ENCODE assay signal across 20 cellular contexts in the genomic region with DNA sequence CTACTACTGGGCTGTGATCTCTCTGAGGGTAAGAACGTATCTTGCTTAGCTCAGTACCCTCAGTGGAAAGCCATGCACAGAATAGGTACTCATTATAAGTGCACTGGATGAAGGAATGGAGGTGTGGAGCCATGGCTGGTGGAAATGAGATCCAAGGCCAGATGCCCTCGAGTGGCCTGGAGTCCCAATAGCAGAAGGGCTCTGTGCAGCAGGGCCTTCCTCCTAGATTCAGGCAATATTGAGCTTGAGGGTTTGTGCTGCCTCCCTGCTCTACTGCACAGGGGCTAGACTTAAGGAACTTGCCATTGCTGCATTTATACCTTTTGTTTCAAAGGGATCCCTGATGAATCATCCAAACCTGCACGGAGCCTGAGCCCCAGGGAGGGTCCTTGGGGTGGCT. TPM values are rescaled to one million over a fixed set of nuclear protein-coding genes. Genes with fewer than 3 reads are reported as not detected.
"Had no signal": no experiment of that assay in that cellular context is flagged by ENCODE, and none has a peak within 500 bp of the region (broad histone marks: within the 10 kb centered on the region; RNA-seq: fewer than 3 reads in every experiment).

No MANE protein-coding gene starts in this region.

- H3K9me3 Mint-ChIP-seq: immature natural killer cell; memory B cell; naive thymus-derived CD8-positive, alpha-beta T cell; stimulated activated effector memory CD8-positive, alpha-beta T cell treated with anti-CD3 and anti-CD28 coated beads, Interleukin-12 subunit alpha, Interleukin-12 subunit beta, amount 100 ng/mL, for 72 hours; stimulated activated naive CD8-positive, alpha-beta T cell treated with anti-CD3 and anti-CD28 coated beads, Interleukin-15, Interleukin-2, amounts not matched to agents 100 ng/mL and 50 ng/mL, for 24 hours; type B pancreatic cell had no signal

- H3K4me3 Mint-ChIP-seq: immature natural killer cell; memory B cell; naive thymus-derived CD8-positive, alpha-beta T cell; nephron; neural crest cell; stimulated activated effector memory CD8-positive, alpha-beta T cell treated with anti-CD3 and anti-CD28 coated beads, Interleukin-12 subunit alpha, Interleukin-12 subunit beta, amount 100 ng/mL, for 72 hours; stimulated activated naive CD8-positive, alpha-beta T cell treated with anti-CD3 and anti-CD28 coated beads, Interleukin-15, Interleukin-2, amounts not matched to agents 100 ng/mL and 50 ng/mL, for 24 hours; type B pancreatic cell had no signal

- DNase-seq: hippocampal formation; immature natural killer cell; left ventricle myocardium inferior; naive thymus-derived CD8-positive, alpha-beta T cell; nucleus accumbens; right cardiac atrium; stimulated activated CD4-positive, alpha-beta T cell treated with anti-CD3 and anti-CD28 coated beads, Interleukin-4, amount 100 ng/mL, for 24 hours; stimulated activated naive CD4-positive, alpha-beta T cell; uterus had no signal

- H3K9me3 ChIP-seq: left ventricle myocardium inferior, ovary, tibial nerve, uterus had no signal

- H3K27me3 ChIP-seq: ovary, tibial nerve, uterus had no signal

- H3K4me1 Mint-ChIP-seq: immature natural killer cell; memory B cell; naive thymus-derived CD8-positive, alpha-beta T cell; nephron; neural crest cell; stimulated activated effector memory CD8-positive, alpha-beta T cell treated with anti-CD3 and anti-CD28 coated beads, Interleukin-12 subunit alpha, Interleukin-12 subunit beta, amount 100 ng/mL, for 72 hours had no signal

- H3K36me3 Mint-ChIP-seq: immature natural killer cell; naive thymus-derived CD8-positive, alpha-beta T cell; stimulated activated effector memory CD8-positive, alpha-beta T cell treated with anti-CD3 and anti-CD28 coated beads, Interleukin-12 subunit alpha, Interleukin-12 subunit beta, amount 100 ng/mL, for 72 hours; type B pancreatic cell had no signal

- H3K27ac Mint-ChIP-seq: immature natural killer cell; memory B cell; naive thymus-derived CD8-positive, alpha-beta T cell; nephron; progenitor cell of endocrine pancreas; stimulated activated effector memory CD8-positive, alpha-beta T cell treated with anti-CD3 and anti-CD28 coated beads, Interleukin-12 subunit alpha, Interleukin-12 subunit beta, amount 100 ng/mL, for 72 hours; stimulated activated naive CD8-positive, alpha-beta T cell treated with anti-CD3 and anti-CD28 coated beads, Interleukin-15, Interleukin-2, amounts not matched to agents 100 ng/mL and 50 ng/mL, for 24 hours; type B pancreatic cell had no signal

- H3K27ac ChIP-seq: left ventricle myocardium inferior, ovary, skin epidermis, tibial nerve, uterus had no signal

- ATAC-seq: naive thymus-derived CD8-positive, alpha-beta T cell; right cardiac atrium; sciatic nerve; stimulated activated effector memory CD8-positive, alpha-beta T cell treated with anti-CD3 and anti-CD28 coated beads, Interleukin-12 subunit alpha, Interleukin-12 subunit beta, amount 100 ng/mL, for 72 hours had no signal

- H3K4me1 ChIP-seq: tibial nerve, uterus had no signal

RNA-seq across cellular contexts. Expression of gene TUB, which starts 33.6 kb away (rescaled TPM):
- total RNA-seq: naive thymus-derived CD8-positive, alpha-beta T cell had no signal
